22 cellular contexts compared by ENCODE assay signal in the genomic region with DNA sequence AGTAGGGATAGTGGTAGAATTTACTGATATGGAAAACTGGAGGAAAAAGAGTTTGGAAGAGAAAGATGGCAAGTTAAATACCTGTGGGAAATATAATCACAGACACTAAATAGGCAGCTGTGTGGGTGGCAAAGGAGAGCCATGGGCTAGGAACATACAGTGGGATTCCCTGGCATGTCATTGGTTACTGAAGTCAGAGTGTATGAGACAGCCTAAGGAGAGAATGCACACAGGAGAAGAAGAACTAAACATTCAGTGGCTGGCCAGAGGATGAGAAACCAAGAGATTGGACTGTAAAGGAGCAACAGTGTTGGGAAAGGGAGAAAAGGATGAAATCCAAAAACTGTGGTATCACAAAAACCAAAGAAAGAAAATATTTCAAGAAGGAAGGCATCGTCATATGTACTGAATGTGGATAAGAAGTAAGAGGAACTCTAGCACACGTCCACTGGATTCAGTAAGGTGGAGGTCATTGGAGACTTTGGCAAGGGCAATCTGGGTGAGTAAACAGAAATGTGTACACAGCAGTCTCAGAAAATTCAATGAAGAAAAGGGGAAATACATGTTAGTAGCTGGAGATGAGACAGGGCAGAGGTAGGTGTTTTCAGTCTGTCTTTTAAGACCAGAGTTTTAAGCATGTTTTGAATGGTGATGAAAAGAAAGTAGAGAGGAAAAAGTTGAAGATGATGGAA.
DNase-seq lines count a peak whose midpoint lies in the region; ATAC-seq and TF ChIP-seq lines count a peak whose summit lies in the region.
"Had no signal": no experiment of that assay in that cellular context is flagged by ENCODE, and none has a peak within 500 bp of the region (broad histone marks: within the 10 kb centered on the region; RNA-seq: fewer than 3 reads in every experiment).

No MANE protein-coding gene starts in this region.

- H3K9me1 ChIP-seq in IMR-90 (ENCODE audit: insufficient read depth, low read length): peaks cover 5% of the 10 kb centered on the region; the same call in 1 of the 2 replicates

- in situ Hi-C loops in IMR-90 (cut with MboI; ENCODE audit: low sequenced_read_pairs): no loop called here

- TF ChIP-seq POLR2A in IMR-90 (IDR thresholded peaks at IDR 0.05; ENCODE audit: low read depth, low read length): no peak

- BruUV-seq in IMR-90 (replicated peaks; lab: Mats Ljungman, UMichigan): no TSS peak

- peak overlapping the region; percentile 64 for H3K27ac Mint-ChIP-seq in nephron progenitor cell
- H3K27ac Mint-ChIP-seq: B cell; CD8-positive, alpha-beta memory T cell; immature natural killer cell; T-helper 1 cell treated with Interleukin-12 subunit alpha and Interleukin-12 subunit beta and Interleukin-4 antibody, amounts not matched to agents 30 μg/mL and 1 μg/mL, for 36 hours had no signal

- H2AFZ ChIP-seq in IMR-90 (replicated peaks; ENCODE audit: low read length, poor library complexity) (no peak overlapping the region), Karpas-422 (ENCODE audit: low read length) (no peak overlapping the region)

- intact Hi-C loops in IMR-90 (cut with micrococcal nuclease): no loop called here

- no peaks in the 10 kb centered on the region for H3K9me3 ChIP-seq in IMR-90 (ENCODE audit: control insufficient read depth, insufficient read depth, low read length)
- peaks cover 4% of the 10 kb centered on the region; the same call in 1 of the 2 replicates for H3K9me3 ChIP-seq in Karpas-422 (ENCODE audit: low read length)

- H3K4me1 ChIP-seq in IMR-90 (ENCODE audit: control insufficient read depth, insufficient read depth, low read length): peaks cover 2% of the 10 kb centered on the region; the same call in 1 of the 2 replicates
- H3K4me1 ChIP-seq in Karpas-422 (ENCODE audit: low read length): no peaks in the 10 kb centered on the region
- H3K4me1 ChIP-seq: esophagus muscularis mucosa had no signal

- H3K9me2 ChIP-seq in Karpas-422 (replicated peaks; ENCODE audit: insufficient read depth, low read length): no peaks in the 10 kb centered on the region

- H3K18ac ChIP-seq in IMR-90 (ENCODE audit: low read depth, low read length): no peak overlapping the region

- H3K9me3 Mint-ChIP-seq in nephron progenitor cell: no peaks in the 10 kb centered on the region
- H3K9me3 Mint-ChIP-seq: activated T-cell treated with anti-CD3 and anti-CD28 coated beads, Interleukin-2, amount 50 U/mL, for 4 hours; neural crest cell; T-helper 1 cell treated with Interleukin-12 subunit alpha and Interleukin-12 subunit beta and Interleukin-4 antibody, amounts not matched to agents 30 μg/mL and 1 μg/mL, for 36 hours had no signal

- no peaks in the 10 kb centered on the region for H3K36me3 Mint-ChIP-seq in nephron progenitor cell (ENCODE audit: low read depth)
- H3K36me3 Mint-ChIP-seq: immature natural killer cell had no signal

- H4K8ac ChIP-seq in IMR-90 (ENCODE audit: low read depth in 2 of 2, low read length in 2 of 2): no peak overlapping the region

- POLR2A ChIA-PET in IMR-90 (lab: Charles Lee; ENCODE audit: unreplicated experiment): no interaction called here

- no peak overlapping the region for H3K56ac ChIP-seq in IMR-90 (ENCODE audit: extremely low read depth, insufficient read depth, low read length)

- DNase-seq in NCI-H146 (lab: John Stamatoyannopoulos, UW) (peak; percentile 25), NCI-H146 treated with DMSO at 0.1 percent for 48 hours (lab: John Stamatoyannopoulos, UW; ENCODE audit: unreplicated experiment) (no peak), IMR-90 (peak; percentile 35), choroid plexus epithelial cell (ENCODE audit: low read depth) (peak; percentile 10), nephron progenitor cell (no peak), Karpas-422 (no peak)
- DNase-seq: activated CD4-positive, alpha-beta T cell treated with anti-CD3 and anti-CD28 coated beads for 48 hours; activated T-cell treated with anti-CD3 and anti-CD28 coated beads, Interleukin-2, amount 50 U/mL, for 4 hours; brain microvascular endothelial cell; CD8-positive, alpha-beta memory T cell; GDM1; hippocampal formation; immature natural killer cell; NCI-H510A treated with DMSO at 0.1 percent for 48 hours; psoas muscle; trophoblast cell had no signal

- H3K79me2 ChIP-seq in Karpas-422 (ENCODE audit: low read length): no peaks in the 10 kb centered on the region

- dilution Hi-C loops in IMR-90 (cut with HindIII; ENCODE audit: low sequenced_read_pairs, unreplicated experiment): no loop called here

- no peak overlapping the region for H2BK15ac ChIP-seq in IMR-90 (ENCODE audit: low read depth, low read length)

- H2AK9ac ChIP-seq in IMR-90 (replicated peaks; ENCODE audit: low read depth, low read length, poor library complexity): no peak overlapping the region

- H4K20me1 ChIP-seq in IMR-90 (ENCODE audit: insufficient read depth, low read length) (peaks cover 23% of the 10 kb centered on the region; the same call in 1 of the 2 replicates), Karpas-422 (ENCODE audit: insufficient read depth, low read depth, low read length) (no peaks in the 10 kb centered on the region)

- H3K79me1 ChIP-seq in IMR-90 (ENCODE audit: low read depth in 1 of 2, low read length in 2 of 2): peaks cover 23 to 32% of the 10 kb centered on the region in 2 experiments

- no peak overlapping the region for H3K14ac ChIP-seq in IMR-90 (replicated peaks; ENCODE audit: low read depth, low read length)

- peaks cover 7% of the 10 kb centered on the region for H3K4me1 Mint-ChIP-seq in nephron progenitor cell
- H3K4me1 Mint-ChIP-seq: CD8-positive, alpha-beta memory T cell; immature natural killer cell had no signal

- TF ChIP-seq RAD21 in IMR-90 (IDR thresholded peaks at IDR 0.05; ENCODE audit: low read length): no peak

- CTCF ChIA-PET in IMR-90 (lab: Yijun Ruan, JAX): interaction anchor here (1.0 kb wide), 1 partner anchor 69 kb away, joined by 3 read pairs; no protein-coding TSS in a partner anchor

- no peak overlapping the region for H2BK20ac ChIP-seq in IMR-90 (ENCODE audit: low read depth, low read length)

- H3K23ac ChIP-seq in IMR-90 (ENCODE audit: low read depth, low read length): no peak overlapping the region

- H3K36me3 ChIP-seq in IMR-90 (ENCODE audit: control insufficient read depth, insufficient read depth, low read length) (no peaks in the 10 kb centered on the region), Karpas-422 (ENCODE audit: insufficient read depth, low read length) (no peaks in the 10 kb centered on the region)
- H3K36me3 ChIP-seq: brain microvascular endothelial cell, esophagus muscularis mucosa had no signal

- ATAC-seq in IMR-90 (ENCODE audit: low read depth) (peak; percentile 88), GM18502 (IDR thresholded peaks at IDR 0.05; ENCODE audit: poor library complexity, unreplicated experiment) (no peak), HG03039 (IDR thresholded peaks at IDR 0.05; ENCODE audit: unreplicated experiment) (no peak)
- ATAC-seq: activated T-cell treated with anti-CD3 and anti-CD28 coated beads, Interleukin-2, amount 50 U/mL, for 4 hours; psoas muscle had no signal

- no peak overlapping the region for H2AK5ac ChIP-seq in IMR-90 (ENCODE audit: low read depth, low read length)

- H3K9ac ChIP-seq in IMR-90 (ENCODE audit: low read depth, low read length): no peak overlapping the region
- no peak overlapping the region for H3K9ac ChIP-seq in Karpas-422 (ENCODE audit: low read length)

- no peak overlapping the region for H4K5ac ChIP-seq in IMR-90 (ENCODE audit: low read depth, low read length)

- no peak overlapping the region for H4K91ac ChIP-seq in IMR-90 (ENCODE audit: insufficient read depth, low read depth, low read length)

- H2BK120ac ChIP-seq in IMR-90 (ENCODE audit: low read depth, low read length): no peak overlapping the region

- H3K4me3 Mint-ChIP-seq in nephron progenitor cell: no peak overlapping the region
- H3K4me3 Mint-ChIP-seq: activated T-cell treated with anti-CD3 and anti-CD28 coated beads, Interleukin-2, amount 50 U/mL, for 4 hours; B cell; CD8-positive, alpha-beta memory T cell; immature natural killer cell; neural crest cell; T-helper 1 cell treated with Interleukin-12 subunit alpha and Interleukin-12 subunit beta and Interleukin-4 antibody, amounts not matched to agents 30 μg/mL and 1 μg/mL, for 36 hours had no signal

- TF ChIP-seq CTCF in IMR-90 (conservative IDR thresholded peaks at IDR 0.05; ENCODE audit: low read depth, low read length): no peak
- TF ChIP-seq CTCF in choroid plexus epithelial cell (conservative IDR thresholded peaks at IDR 0.05; ENCODE audit: low read depth, low read length): no peak
- TF ChIP-seq CTCF in nephron progenitor cell (IDR thresholded peaks at IDR 0.05): no peak

- H3K4ac ChIP-seq in IMR-90 (ENCODE audit: low read depth, low read length): no peak overlapping the region

- H3K27me3 ChIP-seq in IMR-90 (ENCODE audit: control insufficient read depth, insufficient read depth, low read length): no peaks in the 10 kb centered on the region
- H3K27me3 ChIP-seq in Karpas-422 (ENCODE audit: low read length): no peaks in the 10 kb centered on the region
- H3K27me3 ChIP-seq: brain microvascular endothelial cell, esophagus muscularis mucosa had no signal

- H3K4me2 ChIP-seq in IMR-90 (ENCODE audit: low read depth, low read length): no peak overlapping the region
- no peak overlapping the region for H3K4me2 ChIP-seq in Karpas-422 (ENCODE audit: low read depth, low read length, poor library complexity, severe bottlenecking)

- WGBS in IMR-90 (ENCODE audit: extremely low coverage in 2 of 2, insufficient read length in 1 of 2), 2 experiments: no CpG with 5 or more reads among the region's 2 CpGs

- H3K27me3 Mint-ChIP-seq in nephron progenitor cell (ENCODE audit: low read depth, poor library complexity): peaks cover 4% of the 10 kb centered on the region

- no peak overlapping the region for H3K27ac ChIP-seq in IMR-90 (ENCODE audit: insufficient read depth, low read length)
- H3K27ac ChIP-seq in Karpas-422 (ENCODE audit: low read length): no peak overlapping the region
- H3K27ac ChIP-seq: brain microvascular endothelial cell, esophagus muscularis mucosa, psoas muscle had no signal

- no peak overlapping the region for H2BK5ac ChIP-seq in IMR-90 (ENCODE audit: low read depth, low read length, poor library complexity, severe bottlenecking)

- H3K4me3 ChIP-seq in IMR-90 (ENCODE audit: insufficient read depth, low read depth, low read length) (no peak overlapping the region), choroid plexus epithelial cell (ENCODE audit: low read depth, low read length) (no peak overlapping the region), Karpas-422 (ENCODE audit: low read length) (no peak overlapping the region)
- H3K4me3 ChIP-seq: esophagus muscularis mucosa, psoas muscle had no signal

TF ChIP-seq in IMR-90, 13 proteins besides CTCF, POLR2A, EP300 and RAD21 (continues in another document):
- no peak for TF ChIP-seq ELK1 (IDR thresholded peaks at IDR 0.05; ENCODE audit: borderline replicate concordance, low read depth, low read length)

Comparison
In these comparisons a context has a peak if more than half of its experiments do, and no peak if none do; other contexts are left out.
1. DNase-seq: peak in NCI-H146 (single experiment), IMR-90 (single experiment) and choroid plexus epithelial cell (single experiment); none in NCI-H146 treated with DMSO at 0.1 percent for 48 hours (single experiment), nephron progenitor cell (single experiment) and Karpas-422 (single experiment).